23 cellular contexts compared by ENCODE assay signal in the genomic region with DNA sequence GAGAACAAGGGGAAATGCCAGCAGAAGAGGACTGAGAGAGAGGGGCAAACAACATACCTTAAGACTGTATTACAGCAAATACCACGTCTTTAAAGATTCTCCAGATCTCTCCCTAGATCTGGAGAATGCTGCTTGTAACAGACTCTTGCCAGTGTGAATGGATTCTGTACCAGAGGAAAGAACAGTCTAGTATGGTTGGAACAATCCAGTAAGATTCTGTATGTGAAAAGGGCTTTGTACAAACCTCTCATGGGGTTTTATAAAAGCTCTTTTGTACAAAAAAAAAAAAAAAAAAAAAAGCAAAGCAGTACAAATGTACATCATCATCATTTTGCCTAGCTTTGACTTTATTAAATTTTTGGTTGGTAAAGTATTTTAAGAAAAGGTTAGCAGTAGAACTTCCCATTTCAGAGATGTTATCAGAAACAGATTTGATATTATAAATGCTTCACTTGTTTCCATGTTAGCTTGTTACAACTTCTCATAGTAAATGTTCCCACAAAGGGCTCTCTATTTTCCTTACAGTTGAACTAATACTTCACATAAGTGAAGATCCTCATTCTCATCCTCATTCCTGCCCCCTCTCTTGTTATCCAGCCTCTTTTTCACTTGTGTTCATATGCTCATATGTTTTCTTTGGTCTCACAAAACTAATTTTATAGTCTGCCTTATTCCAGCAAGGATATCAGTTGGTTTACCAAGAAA.
"Had no signal": no experiment of that assay in that cellular context is flagged by ENCODE, and none has a peak within 500 bp of the region (broad histone marks: within the 10 kb centered on the region; RNA-seq: fewer than 3 reads in every experiment).

No MANE protein-coding gene starts in this region.

- H3K27me3 ChIP-seq: brain microvascular endothelial cell, neutrophil, sigmoid colon, upper lobe of right lung had no signal

- DNase-seq: activated CD4-positive, alpha-beta T cell treated with anti-CD3 and anti-CD28 coated beads, Interleukin-2, amount 10 ng/mL, durations not matched to agents 7 days and 5 days; activated CD4-positive, CD25-positive, alpha-beta regulatory T cell treated with anti-CD3 and anti-CD28 coated beads, Interleukin-2, amount 50 U/mL, for 72 hours; activated CD8-positive, alpha-beta T cell treated with anti-CD3 and anti-CD28 coated beads for 36 hours; activated gamma-delta T cell; activated naive CD4-positive, alpha-beta T cell treated with anti-CD3 and anti-CD28 coated beads, Interleukin-2, amount 50 U/mL, for 16 hours; activated naive CD8-positive, alpha-beta T cell treated with anti-CD3 and anti-CD28 coated beads, Interleukin-2, amount 50 U/mL, for 24 hours; aorta; brain microvascular endothelial cell; central memory CD4-positive, alpha-beta T cell; kidney glomerular epithelial cell; left ventricle myocardium inferior; posterior cingulate gyrus; sigmoid colon; SK-N-SH; stimulated activated CD4-positive, alpha-beta T cell treated with anti-CD3 and anti-CD28 coated beads, Interleukin-15, amount 100 ng/mL, for 24 hours; upper lobe of right lung had no signal

- H3K4me3 ChIP-seq: coronary artery, left ventricle myocardium inferior, sigmoid colon, smooth muscle cell, upper lobe of right lung had no signal

- H3K27ac ChIP-seq: brain microvascular endothelial cell, coronary artery, epithelial cell of prostate, left ventricle myocardium inferior, neutrophil, sigmoid colon, upper lobe of right lung, VCaP had no signal

- ATAC-seq: activated CD8-positive, alpha-beta T cell treated with anti-CD3 and anti-CD28 coated beads for 36 hours; activated naive CD8-positive, alpha-beta T cell treated with anti-CD3 and anti-CD28 coated beads, Interleukin-2, amount 50 U/mL, for 24 hours; natural killer cell treated with Interleukin-12 subunit alpha and Interleukin-12 subunit beta and Interleukin-15 and Interleukin-18, amount 100 ng/mL, for 72 hours; stimulated activated memory B cell treated with anti-CD40 and anti-IgM and Interleukin-4, amounts not matched to agents 10 μg/mL and 1 μg/mL and 100 μg/mL, for 72 hours; upper lobe of right lung had no signal

- H3K9me3 ChIP-seq: neutrophil, SK-N-SH, upper lobe of right lung had no signal

- H3K4me1 ChIP-seq: left ventricle myocardium inferior, sigmoid colon, upper lobe of right lung had no signal
